ENCODE assay signal across 20 cellular contexts in genomic region chr7:16178069-16178468, GRCh38.
DNase-seq lines count a peak whose midpoint lies in the region; ATAC-seq and TF ChIP-seq lines count a peak whose summit lies in the region.
"Had no signal": no experiment of that assay in that cellular context is flagged by ENCODE, and none has a peak within 500 bp of the region (broad histone marks: within the 10 kb centered on the region; RNA-seq: fewer than 3 reads in every experiment).

No MANE protein-coding gene starts in this region.

- H3K4me3 Mint-ChIP-seq in glutamatergic neuron (ENCODE audit: unreplicated experiment) (peak overlapping the region; percentile 39), chondrocyte (ENCODE audit: unreplicated experiment) (no peak overlapping the region)
- no peak overlapping the region for H3K4me3 Mint-ChIP-seq in CD8-positive, alpha-beta T cell
- H3K4me3 Mint-ChIP-seq: CD4-positive, CD25-positive, alpha-beta regulatory T cell had no signal

- intact Hi-C loops in CD8-positive, alpha-beta T cell (cut with DNase I, micrococcal nuclease), result no loop called here
- intact Hi-C loops in posterior vena cava (cut with DNase I), result no loop called here

- no peak for ATAC-seq in CD8-positive, alpha-beta T cell

- H3K4me1 Mint-ChIP-seq in glutamatergic neuron (ENCODE audit: low read depth, unreplicated experiment) (peaks cover 11% of the 10 kb centered on the region), chondrocyte (ENCODE audit: low read depth) (no peaks in the 10 kb centered on the region)
- H3K4me1 Mint-ChIP-seq in CD8-positive, alpha-beta T cell (ENCODE audit: low read depth), result no peaks in the 10 kb centered on the region
- H3K4me1 Mint-ChIP-seq: CD4-positive, CD25-positive, alpha-beta regulatory T cell had no signal

- POLR2A ChIA-PET in CD8-positive, alpha-beta T cell (lab: Charles Lee), result no interaction called here

- H3K27ac Mint-ChIP-seq in glutamatergic neuron (ENCODE audit: unreplicated experiment), result peak overlapping the region; percentile 89
- H3K27ac Mint-ChIP-seq in chondrocyte (ENCODE audit: unreplicated experiment), result no peak overlapping the region
- no peak overlapping the region for H3K27ac Mint-ChIP-seq in CD8-positive, alpha-beta T cell
- H3K27ac Mint-ChIP-seq: CD4-positive, CD25-positive, alpha-beta regulatory T cell had no signal

- H3K9me3 Mint-ChIP-seq in glutamatergic neuron (ENCODE audit: unreplicated experiment) (peaks cover 4% of the 10 kb centered on the region), chondrocyte (ENCODE audit: low read depth) (no peaks in the 10 kb centered on the region)
- H3K9me3 Mint-ChIP-seq in CD8-positive, alpha-beta T cell, result no peaks in the 10 kb centered on the region

- no peaks in the 10 kb centered on the region for H3K36me3 ChIP-seq in CD8-positive, alpha-beta T cell (ENCODE audit: insufficient read depth, low read length)
- H3K36me3 ChIP-seq: BLaER1, Peyer's patch had no signal

- DNase-seq in NCI-H524 (lab: John Stamatoyannopoulos, UW), result peak; percentile 31 to 62
- DNase-seq in NCI-H524 treated with DMSO at 0.1 percent for 48 hours (lab: John Stamatoyannopoulos, UW), result no peak
- DNase-seq in NCI-H446 treated with DMSO at 0.1 percent for 48 hours (lab: John Stamatoyannopoulos, UW), result peak; percentile 62
- no peak for DNase-seq in glutamatergic neuron
- DNase-seq in chondrocyte (ENCODE audit: low spot score), result no peak
- no peak for DNase-seq in CD8-positive, alpha-beta T cell
- DNase-seq in posterior vena cava (ENCODE audit: low spot score), result no peak
- DNase-seq: CD4-positive, CD25-positive, alpha-beta regulatory T cell; GOT3; HCEC 1CT; KG1; MM.1S; NCI-H2081; NCI-H2227 treated with DMSO at 0.1 percent for 48 hours; NCI-H510A treated with DMSO at 0.1 percent for 48 hours; NCI-H774; Peyer's patch; SIG-M5 had no signal

- CTCF ChIA-PET in CD8-positive, alpha-beta T cell (lab: Charles Lee), result no interaction called here

- H3K9me3 ChIP-seq in CD8-positive, alpha-beta T cell (ENCODE audit: low read length), result no peaks in the 10 kb centered on the region
- H3K9me3 ChIP-seq: BLaER1, Peyer's patch had no signal

- no peak for TF ChIP-seq CTCF in glutamatergic neuron (IDR thresholded peaks at IDR 0.05; ENCODE audit: partially characterized antibody, unreplicated experiment)
- no peak for TF ChIP-seq CTCF in chondrocyte (IDR thresholded peaks at IDR 0.05)
- TF ChIP-seq CTCF in CD8-positive, alpha-beta T cell (IDR thresholded peaks at IDR 0.05), result no peak

- peaks cover 4% of the 10 kb centered on the region for H3K36me3 Mint-ChIP-seq in glutamatergic neuron (ENCODE audit: unreplicated experiment)
- H3K36me3 Mint-ChIP-seq in chondrocyte (ENCODE audit: low read depth), result no peaks in the 10 kb centered on the region
- H3K36me3 Mint-ChIP-seq in CD8-positive, alpha-beta T cell, result no peaks in the 10 kb centered on the region
- H3K36me3 Mint-ChIP-seq: CD4-positive, CD25-positive, alpha-beta regulatory T cell had no signal

- no peaks in the 10 kb centered on the region for H3K27me3 ChIP-seq in CD8-positive, alpha-beta T cell (ENCODE audit: insufficient read depth, low read length)
- H3K27me3 ChIP-seq: BLaER1, Peyer's patch had no signal

- no peaks in the 10 kb centered on the region for H3K4me1 ChIP-seq in CD8-positive, alpha-beta T cell (ENCODE audit: insufficient read depth, low read length)
- H3K4me1 ChIP-seq: BLaER1, Peyer's patch had no signal

- no peak overlapping the region for H3K4me3 ChIP-seq in CD8-positive, alpha-beta T cell (ENCODE audit: low read depth, low read length)
- H3K4me3 ChIP-seq: BLaER1, Peyer's patch, SK-N-MC had no signal

- H3K27me3 Mint-ChIP-seq in glutamatergic neuron (ENCODE audit: unreplicated experiment) (peaks cover 6% of the 10 kb centered on the region), chondrocyte (ENCODE audit: low read depth) (no peaks in the 10 kb centered on the region)
- no peaks in the 10 kb centered on the region for H3K27me3 Mint-ChIP-seq in CD8-positive, alpha-beta T cell (ENCODE audit: low read depth)
- H3K27me3 Mint-ChIP-seq: CD4-positive, CD25-positive, alpha-beta regulatory T cell had no signal

- H3K27ac ChIP-seq in CD8-positive, alpha-beta T cell (ENCODE audit: low read depth, low read length), result no peak overlapping the region
- H3K27ac ChIP-seq: BLaER1, Peyer's patch, SK-N-MC had no signal

Comparison
In these comparisons a context has a peak if more than half of its experiments do, and no peak if none do; other contexts are left out.
1. DNase-seq: peak in NCI-H524 (2 of 2) and NCI-H446 treated with DMSO at 0.1 percent for 48 hours (single experiment); none in NCI-H524 treated with DMSO at 0.1 percent for 48 hours (single experiment), glutamatergic neuron (single experiment), chondrocyte (single experiment), CD8-positive, alpha-beta T cell (0 of 7) and posterior vena cava (single experiment).